23 cellular contexts compared by ENCODE assay signal in genomic region chr5:178141550-178141949, GRCh38. TPM values are rescaled to one million over a fixed set of nuclear protein-coding genes. Genes with fewer than 3 reads are reported as not detected.
DNase-seq lines count a peak whose midpoint lies in the region; ATAC-seq, FAIRE-seq and TF ChIP-seq lines count a peak whose summit lies in the region.
"Had no signal": no experiment of that assay in that cellular context is flagged by ENCODE, and none has a peak within 500 bp of the region (broad histone marks: within the 10 kb centered on the region; RNA-seq: fewer than 3 reads in every experiment).

No MANE protein-coding gene starts in this region.

- H3K9me3 Mint-ChIP-seq in activated naive CD8-positive, alpha-beta T cell (ENCODE audit: low read depth), result no peaks in the 10 kb centered on the region
- H3K9me3 Mint-ChIP-seq in activated naive CD8-positive, alpha-beta T cell treated with anti-CD3 and anti-CD28 coated beads for 36 hours, result no peaks in the 10 kb centered on the region
- H3K9me3 Mint-ChIP-seq: CD4-positive, alpha-beta memory T cell had no signal

- TF ChIP-seq RAD21 in GM12878 (IDR thresholded peaks at IDR 0.05; ENCODE audit: insufficient read depth, low read depth, low read length), result no peak

- H3K9ac ChIP-seq in GM12878 (ENCODE audit: control insufficient read depth, insufficient read depth, low read length), result no peak overlapping the region
- no peak overlapping the region for H3K9ac ChIP-seq in endothelial cell of umbilical vein (replicated peaks; ENCODE audit: extremely low read depth, insufficient read depth, low read length)

- H3K4me1 ChIP-seq in Panc1 (ENCODE audit: control insufficient read depth, insufficient read depth, low read length) (no peaks in the 10 kb centered on the region), GM12878 (ENCODE audit: control insufficient read depth, insufficient read depth, low read length) (peaks cover 10% of the 10 kb centered on the region), endothelial cell of umbilical vein (ENCODE audit: control insufficient read depth, extremely low read depth, insufficient read depth, low read length) (no peaks in the 10 kb centered on the region), osteoblast (ENCODE audit: insufficient read depth, low read length) (no peaks in the 10 kb centered on the region)

- H2AFZ ChIP-seq in GM12878 (ENCODE audit: control insufficient read depth, low read depth, low read length) (no peak overlapping the region), endothelial cell of umbilical vein (ENCODE audit: low read depth, low read length) (no peak overlapping the region), osteoblast (ENCODE audit: low read length) (no peak overlapping the region)

- CTCF ChIA-PET in Panc1 (lab: Charles Lee) (no interaction called here), GM12878 (lab: Yijun Ruan, JAX) (interaction anchor here (1.5 to 13.8 kb wide), 3 partner anchors 12 to 65 kb away, joined by 3 to 183 read pairs (median 6); partner anchors contain the start of gene NHP2), endothelial cell of umbilical vein (lab: Charles Lee) (interaction anchor here (11.5 kb wide), 1 partner anchor 65 kb away, joined by 200 read pairs; no protein-coding TSS in a partner anchor)

- SMC1A ChIA-PET in GM12878 (lab: Charles Lee; ENCODE audit: uncharacterized antibody, unreplicated experiment), result interaction anchor here (0.7 to 1.3 kb wide), 2 partner anchors 64 to 65 kb away, joined by 3 to 5 read pairs; no protein-coding TSS in a partner anchor

- intact Hi-C loops in Panc1 (cut with micrococcal nuclease; ENCODE audit: unreplicated experiment) (no loop called here), GM12878 (cut with micrococcal nuclease; ENCODE audit: unreplicated experiment) (no loop called here), endothelial cell of umbilical vein (cut with micrococcal nuclease) (no loop called here), left cardiac atrium (cut with DNase I) (no loop called here)

- in situ Hi-C loops in Panc1 (cut with HindIII; ENCODE audit: low pct_unique_long_range_greater_than_20kb, low sequenced_read_pairs) (no loop called here), GM12878 (cut with MboI) (no loop called here)

- no peak for DNase-seq in activated naive CD8-positive, alpha-beta T cell treated with anti-CD3 and anti-CD28 coated beads for 36 hours
- DNase-seq in Panc1 (ENCODE audit: low read depth, low spot score), result no peak
- DNase-seq in GM12878 (ENCODE audit: low read depth, low spot score), result no peak
- no peak for DNase-seq in endothelial cell of umbilical vein (ENCODE audit: low read depth, low spot score)
- DNase-seq in osteoblast (ENCODE audit: insufficient read length, low spot score, missing footprints), result no peak
- DNase-seq in left cardiac atrium, result no peak
- DNase-seq: 8988T; C1 segment of cervical spinal cord; Calu3; CD4-positive, alpha-beta memory T cell; COR-L47; DMS53; DMS79 treated with DMSO at 0.1 percent for 48 hours; GF-D8; H7; HCEC 1CT had no signal

- peaks cover 4% of the 10 kb centered on the region for H3K36me3 Mint-ChIP-seq in activated naive CD8-positive, alpha-beta T cell
- H3K36me3 Mint-ChIP-seq in activated naive CD8-positive, alpha-beta T cell treated with anti-CD3 and anti-CD28 coated beads for 36 hours, result peaks cover 9% of the 10 kb centered on the region

- H3K4me2 ChIP-seq in GM12878 (ENCODE audit: control insufficient read depth, insufficient read depth), result no peak overlapping the region
- no peak overlapping the region for H3K4me2 ChIP-seq in endothelial cell of umbilical vein (ENCODE audit: insufficient read depth, low read length)
- H3K4me2 ChIP-seq in osteoblast (ENCODE audit: insufficient read depth, low read length), result no peak overlapping the region

- no peak for TF ChIP-seq EP300 in GM12878 (IDR thresholded peaks at IDR 0.05; ENCODE audit: borderline replicate concordance in 1 of 2, control insufficient read depth in 1 of 2, low read depth in 2 of 2, low read length in 2 of 2)

- no peaks in the 10 kb centered on the region for H3K9me1 ChIP-seq in endothelial cell of umbilical vein (replicated peaks; ENCODE audit: control insufficient read depth, extremely low read depth, insufficient read depth, low read length)

- WGBS in GM12878 (ENCODE audit: insufficient coverage, insufficient replicate concordance, low lambda C conversion rate, missing lambda C conversion rate), result 86% methylated on average over 4 of the region's 4 CpGs

- H3K79me2 ChIP-seq in GM12878 (ENCODE audit: control insufficient read depth, insufficient read depth, low read length) (no peaks in the 10 kb centered on the region), endothelial cell of umbilical vein (ENCODE audit: control insufficient read depth, insufficient read depth, low read length) (no peaks in the 10 kb centered on the region), osteoblast (ENCODE audit: insufficient read depth, low read length) (peaks cover under 1% of the 10 kb centered on the region)

- H3K36me3 ChIP-seq in Panc1 (ENCODE audit: control insufficient read depth, insufficient read depth, low read length) (no peaks in the 10 kb centered on the region), GM12878 (ENCODE audit: control insufficient read depth in 2 of 2, insufficient read depth in 2 of 2, low read length in 1 of 2) (peaks cover 21 to 27% of the 10 kb centered on the region in 2 experiments), endothelial cell of umbilical vein (ENCODE audit: control insufficient read depth in 2 of 2, extremely low read depth in 1 of 2, insufficient read depth in 2 of 2, low read length in 2 of 2) (peaks cover 0 to 25% of the 10 kb centered on the region in 2 experiments), osteoblast (ENCODE audit: insufficient read depth, low read length) (peaks cover 23% of the 10 kb centered on the region)

- H4K20me1 ChIP-seq in GM12878 (ENCODE audit: control insufficient read depth, insufficient read depth) (no peaks in the 10 kb centered on the region), endothelial cell of umbilical vein (replicated peaks; ENCODE audit: control insufficient read depth, extremely low read depth, insufficient read depth, low read length) (no peaks in the 10 kb centered on the region), osteoblast (ENCODE audit: insufficient read depth, low read length) (no peaks in the 10 kb centered on the region)

- FAIRE-seq in GM12878 (lab: Jason Lieb, UNC), result no peak
- FAIRE-seq in endothelial cell of umbilical vein (lab: Jason Lieb, UNC), result peak; percentile 38
- FAIRE-seq: GM12892, H1 had no signal

- peak overlapping the region; percentile 58 for H3K27ac Mint-ChIP-seq in activated naive CD8-positive, alpha-beta T cell
- no peak overlapping the region for H3K27ac Mint-ChIP-seq in activated naive CD8-positive, alpha-beta T cell treated with anti-CD3 and anti-CD28 coated beads for 36 hours

- RAD21 ChIA-PET in GM12878 (lab: Charles Lee; ENCODE audit: unreplicated experiment), result interaction anchor here (0.9 kb wide), 1 partner anchor 67 kb away, joined by 3 read pairs; no protein-coding TSS in a partner anchor

- TF ChIP-seq CTCF in Panc1 (IDR thresholded peaks at IDR 0.05), result no peak
- TF ChIP-seq CTCF in GM12878 (IDR thresholded peaks at IDR 0.05 in 2 of 3, conservative IDR thresholded peaks at IDR 0.05 in 1 of 3; ENCODE audit: control insufficient read depth in 2 of 3, extremely low read depth in 1 of 3, insufficient read depth in 1 of 3, low read depth in 3 of 3, low read length in 3 of 3), result no peak
- TF ChIP-seq CTCF in endothelial cell of umbilical vein (IDR thresholded peaks at IDR 0.05; ENCODE audit: extremely low read depth in 1 of 2, insufficient read depth in 1 of 2, low read depth in 1 of 2, low read length in 2 of 2), result no peak
- TF ChIP-seq CTCF in osteoblast (IDR thresholded peaks at IDR 0.05; ENCODE audit: extremely low read depth, low read depth, low read length), result no peak

- TSS peak; percentile 41 for BruUV-seq in Panc1 (replicated peaks; lab: Mats Ljungman, UMichigan)
- TSS peak; percentile 27 for BruUV-seq in GM12878 (replicated peaks; lab: Mats Ljungman, UMichigan)
- no TSS peak for BruUV-seq in endothelial cell of umbilical vein (replicated peaks; lab: Mats Ljungman, UMichigan)

- no peaks in the 10 kb centered on the region for H3K9me3 ChIP-seq in Panc1 (ENCODE audit: control insufficient read depth, insufficient read depth, low read depth, low read length)
- H3K9me3 ChIP-seq in GM12878 (replicated peaks; ENCODE audit: control insufficient read depth, insufficient read depth, low read length), result no peaks in the 10 kb centered on the region
- H3K9me3 ChIP-seq in endothelial cell of umbilical vein (replicated peaks; ENCODE audit: control insufficient read depth, insufficient read depth, low read length), result no peaks in the 10 kb centered on the region
- H3K9me3 ChIP-seq in osteoblast (ENCODE audit: low read depth, low read length), result no peaks in the 10 kb centered on the region

- no peak overlapping the region for H3K27ac ChIP-seq in Panc1 (ENCODE audit: low read length)
- H3K27ac ChIP-seq in GM12878 (ENCODE audit: control insufficient read depth, insufficient read depth), result no peak overlapping the region
- H3K27ac ChIP-seq in endothelial cell of umbilical vein (ENCODE audit: insufficient read depth, low read depth, low read length), result no peak overlapping the region
- H3K27ac ChIP-seq in osteoblast (ENCODE audit: low read depth, low read length), result no peak overlapping the region

- dilution Hi-C loops in endothelial cell of umbilical vein (cut with MboI; ENCODE audit: extremely low pct_ligation_motif_present, low sequenced_read_pairs), result no loop called here

- peaks cover 9% of the 10 kb centered on the region for H3K4me1 Mint-ChIP-seq in activated naive CD8-positive, alpha-beta T cell (ENCODE audit: low read depth)
- H3K4me1 Mint-ChIP-seq in activated naive CD8-positive, alpha-beta T cell treated with anti-CD3 and anti-CD28 coated beads for 36 hours, result peaks cover 17% of the 10 kb centered on the region

- no peak overlapping the region for H3K4me3 Mint-ChIP-seq in activated naive CD8-positive, alpha-beta T cell
- no peak overlapping the region for H3K4me3 Mint-ChIP-seq in activated naive CD8-positive, alpha-beta T cell treated with anti-CD3 and anti-CD28 coated beads for 36 hours
- H3K4me3 Mint-ChIP-seq: CD4-positive, alpha-beta memory T cell had no signal

- ATAC-seq in Panc1 (no peak), GM12878 (no peak), GM21528 (IDR thresholded peaks at IDR 0.05; ENCODE audit: low FRiP score, unreplicated experiment) (no peak), left cardiac atrium (no peak)

- H3K4me3 ChIP-seq in Panc1 (ENCODE audit: low read depth in 2 of 2, low read length in 2 of 2), result no peak overlapping the region
- H3K4me3 ChIP-seq in GM12878, result no peak overlapping the region
- no peak overlapping the region for H3K4me3 ChIP-seq in endothelial cell of umbilical vein (replicated peaks in 1 of 3; ENCODE audit: insufficient read depth in 1 of 3, low read depth in 1 of 3, low read length in 3 of 3)
- no peak overlapping the region for H3K4me3 ChIP-seq in osteoblast (ENCODE audit: insufficient read depth, low read length)

- H3K27me3 ChIP-seq in Panc1 (ENCODE audit: control insufficient read depth, insufficient read depth, low read length) (no peaks in the 10 kb centered on the region), GM12878 (replicated peaks in 1 of 2; ENCODE audit: control insufficient read depth in 2 of 2, insufficient read depth in 2 of 2, low read length in 1 of 2) (no peaks in the 10 kb centered on the region), endothelial cell of umbilical vein (ENCODE audit: control insufficient read depth in 2 of 2, insufficient read depth in 2 of 2, low read length in 2 of 2) (no peaks in the 10 kb centered on the region), osteoblast (ENCODE audit: insufficient read depth, low read length) (no peaks in the 10 kb centered on the region)

- POLR2A ChIA-PET in Panc1 (lab: Charles Lee), result no interaction called here
- POLR2A ChIA-PET in GM12878 (lab: Charles Lee), result interaction anchor here (0.6 kb wide), 1 partner anchor 15 kb away, joined by 4 read pairs; no protein-coding TSS in a partner anchor
- POLR2A ChIA-PET in endothelial cell of umbilical vein (lab: Charles Lee), result no interaction called here

- no peaks in the 10 kb centered on the region for H3K27me3 Mint-ChIP-seq in activated naive CD8-positive, alpha-beta T cell
- H3K27me3 Mint-ChIP-seq in activated naive CD8-positive, alpha-beta T cell treated with anti-CD3 and anti-CD28 coated beads for 36 hours, result no peaks in the 10 kb centered on the region
- H3K27me3 Mint-ChIP-seq: CD4-positive, alpha-beta memory T cell had no signal

- no peak for TF ChIP-seq POLR2A in GM12878 (IDR thresholded peaks at IDR 0.05; ENCODE audit: low read depth, low read length)
- no peak for TF ChIP-seq POLR2A in endothelial cell of umbilical vein (IDR thresholded peaks at IDR 0.05; ENCODE audit: low read depth, low read length)

RNA-seq across cellular contexts. Expression of gene RMND5B, which starts 10.7 kb away (rescaled TPM):
- 10 to 100 TPM; 26.2 to 26.7 TPM for total RNA-seq in activated naive CD8-positive, alpha-beta T cell treated with anti-CD3 and anti-CD28 coated beads for 36 hours
- total RNA-seq in Panc1 (2021; ENCODE audit: unreplicated experiment) (40.8 TPM), GM12878 (2014; rRNA removed) (25.8 and 27.6 TPM in 2 replicates), GM12878 (2014; rRNA removed; fragmentation: Illumina TruSeq; extraction: Trizol) (16.7 and 16.8 TPM in 2 replicates), GM12878 (2021) (37.5 and 39.6 TPM in 2 replicates), endothelial cell of umbilical vein (34.2 and 38.2 TPM in 2 replicates), osteoblast (20.0 and 20.6 TPM in 2 replicates), left cardiac atrium (10 to 100 TPM; 35.4 TPM)
- polyA plus RNA-seq in Panc1 (2012; ENCODE audit: insufficient read length), result 56.8 TPM
- 42.9 and 49.4 TPM in 2 replicates for total RNA-seq in GM12878 (2013; cell fraction: nucleolus; rRNA removed)
- 11.3 TPM for polyA plus RNA-seq in GM12878 (2011; ENCODE audit: low read depth)
- polyA plus RNA-seq in GM12878 (2011; rRNA removed) (20.0 and 34.3 TPM in 2 replicates), GM12878 (2014; fragmentation: Illumina TruSeq; extraction: Trizol) (11.2 and 19.0 TPM in 2 replicates), GM12878 (2014; fragmentation: Nextera tagmentation; extraction: Ambion mirVana) (1 to 10 TPM; 1.6 to 4.0 TPM), GM12878 (2014; rRNA removed) (36.2 and 39.5 TPM in 2 replicates), GM12878 (2016; fragmentation: Nextera tagmentation; extraction: Ambion mirVana) (10 to 100 TPM; 50.4 to 50.7 TPM), endothelial cell of umbilical vein (37.2 and 40.2 TPM in 2 replicates)
- 43.0 and 46.1 TPM in 2 replicates for polyA plus RNA-seq in GM12878 (2011; cell fraction: cytosol; rRNA removed)
- polyA plus RNA-seq in GM12878 (2011; cell fraction: nucleus; rRNA removed), result 62.1 and 65.1 TPM in 2 replicates
- 23.8 and 24.3 TPM in 2 replicates for polyA plus RNA-seq in GM12878 (2012)
- 38.7 and 46.0 TPM in 2 replicates for polyA minus RNA-seq in GM12878 (2011; rRNA and poly(A)+ RNA removed)
- 12.4 and 14.0 TPM in 2 replicates for polyA minus RNA-seq in GM12878 (2011; cell fraction: cytosol; rRNA and poly(A)+ RNA removed)
- polyA minus RNA-seq in GM12878 (2011; cell fraction: nucleus; rRNA and poly(A)+ RNA removed), result 20.8 and 39.0 TPM in 2 replicates
- 37.4 and 40.0 TPM in 2 replicates for polyA plus RNA-seq in endothelial cell of umbilical vein (2011; cell fraction: cytosol; rRNA removed)
- 56.5 and 63.0 TPM in 2 replicates for polyA plus RNA-seq in endothelial cell of umbilical vein (2011; cell fraction: nucleus; rRNA removed)
- polyA plus RNA-seq in endothelial cell of umbilical vein (2012), result 11.9 and 17.7 TPM in 2 replicates
- polyA minus RNA-seq in endothelial cell of umbilical vein, result 37.4 and 48.4 TPM in 2 replicates
- polyA minus RNA-seq in endothelial cell of umbilical vein (2011; cell fraction: cytosol; rRNA and poly(A)+ RNA removed), result 29.2 TPM
- 23.2 and 24.3 TPM in 2 replicates for polyA minus RNA-seq in endothelial cell of umbilical vein (2011; cell fraction: nucleus; rRNA and poly(A)+ RNA removed)

RNA-seq across cellular contexts. Expression of gene NHP2, which starts 12.1 kb away (rescaled TPM):
- 100 to 1,000 TPM; 349 to 354 TPM for total RNA-seq in activated naive CD8-positive, alpha-beta T cell treated with anti-CD3 and anti-CD28 coated beads for 36 hours
- 239 TPM for total RNA-seq in Panc1 (2021; ENCODE audit: unreplicated experiment)
- polyA plus RNA-seq in Panc1 (2012; ENCODE audit: insufficient read length), result 318 TPM
- total RNA-seq in GM12878 (2013; cell fraction: nucleolus; rRNA removed), result 53.0 and 54.1 TPM in 2 replicates
- total RNA-seq in GM12878 (2014; rRNA removed), result 284 and 305 TPM in 2 replicates
- 132 and 163 TPM in 2 replicates for total RNA-seq in GM12878 (2014; rRNA removed; fragmentation: Illumina TruSeq; extraction: Trizol)
- 233 TPM in 2 replicates for total RNA-seq in GM12878 (2021)
- polyA plus RNA-seq in GM12878 (2011; ENCODE audit: low read depth), result 141 TPM
- polyA plus RNA-seq in GM12878 (2011; rRNA removed), result 112 and 130 TPM in 2 replicates
- 200 and 227 TPM in 2 replicates for polyA plus RNA-seq in GM12878 (2011; cell fraction: cytosol; rRNA removed)
- 129 and 130 TPM in 2 replicates for polyA plus RNA-seq in GM12878 (2011; cell fraction: nucleus; rRNA removed)
- polyA plus RNA-seq in GM12878 (2012), result 153 and 166 TPM in 2 replicates
- 46.4 and 97.3 TPM in 2 replicates for polyA plus RNA-seq in GM12878 (2014; fragmentation: Illumina TruSeq; extraction: Trizol)
- polyA plus RNA-seq in GM12878 (2014; fragmentation: Nextera tagmentation; extraction: Ambion mirVana), result 100 to 1,000 TPM in 1 of 2 experiments, 10 to 100 TPM in 1; 39.2 to 127 TPM
- 277 and 301 TPM in 2 replicates for polyA plus RNA-seq in GM12878 (2014; rRNA removed)
- 100 to 1,000 TPM; 485 to 513 TPM for polyA plus RNA-seq in GM12878 (2016; fragmentation: Nextera tagmentation; extraction: Ambion mirVana)
- 50.3 and 72.8 TPM in 2 replicates for polyA minus RNA-seq in GM12878 (2011; rRNA and poly(A)+ RNA removed)
- 57.3 and 62.9 TPM in 2 replicates for polyA minus RNA-seq in GM12878 (2011; cell fraction: cytosol; rRNA and poly(A)+ RNA removed)
- 35.5 and 50.4 TPM in 2 replicates for polyA minus RNA-seq in GM12878 (2011; cell fraction: nucleus; rRNA and poly(A)+ RNA removed)
- 205 and 210 TPM in 2 replicates for total RNA-seq in endothelial cell of umbilical vein
- 202 and 220 TPM in 2 replicates for polyA plus RNA-seq in endothelial cell of umbilical vein
- 245 and 324 TPM in 2 replicates for polyA plus RNA-seq in endothelial cell of umbilical vein (2011; cell fraction: cytosol; rRNA removed)
- polyA plus RNA-seq in endothelial cell of umbilical vein (2011; cell fraction: nucleus; rRNA removed), result 87.5 and 117 TPM in 2 replicates
- 197 and 224 TPM in 2 replicates for polyA plus RNA-seq in endothelial cell of umbilical vein (2012)
- polyA minus RNA-seq in endothelial cell of umbilical vein, result 50.8 and 57.1 TPM in 2 replicates
- polyA minus RNA-seq in endothelial cell of umbilical vein (2011; cell fraction: cytosol; rRNA and poly(A)+ RNA removed), result 130 TPM
- polyA minus RNA-seq in endothelial cell of umbilical vein (2011; cell fraction: nucleus; rRNA and poly(A)+ RNA removed), result 25.5 and 36.5 TPM in 2 replicates
- 66.2 and 71.3 TPM in 2 replicates for total RNA-seq in osteoblast
- 10 to 100 TPM; 78.3 to 89.5 TPM for total RNA-seq in left cardiac atrium

RNA-seq across cellular contexts. Expression of gene N4BP3, which starts 28.2 kb away (rescaled TPM):
- 10 to 100 TPM; 12.3 to 12.9 TPM for total RNA-seq in activated naive CD8-positive, alpha-beta T cell treated with anti-CD3 and anti-CD28 coated beads for 36 hours
- total RNA-seq in Panc1 (2021; ENCODE audit: unreplicated experiment) (2.3 TPM), GM12878 (2014; rRNA removed) (10.0 and 10.2 TPM in 2 replicates), GM12878 (2014; rRNA removed; fragmentation: Illumina TruSeq; extraction: Trizol) (3.9 and 4.0 TPM in 2 replicates), GM12878 (2021) (11.4 and 13.0 TPM in 2 replicates), endothelial cell of umbilical vein (38.2 and 40.3 TPM in 2 replicates), osteoblast (under 0.01 TPM in 2 replicates), left cardiac atrium (1 to 10 TPM; 1.5 TPM)
- 1.7 TPM for polyA plus RNA-seq in Panc1 (2012; ENCODE audit: insufficient read length)
- total RNA-seq in GM12878 (2013; cell fraction: nucleolus; rRNA removed), result 49.3 and 55.0 TPM in 2 replicates
- polyA plus RNA-seq in GM12878 (2011; ENCODE audit: low read depth), result 1.4 TPM
- polyA plus RNA-seq in GM12878 (2011; rRNA removed) (4.6 and 8.3 TPM in 2 replicates), GM12878 (2014; fragmentation: Illumina TruSeq; extraction: Trizol) (1.3 and 2.5 TPM in 2 replicates), GM12878 (2014; fragmentation: Nextera tagmentation; extraction: Ambion mirVana) (under 1 TPM; 0.06 to 0.27 TPM), GM12878 (2014; rRNA removed) (9.3 and 10.3 TPM in 2 replicates), GM12878 (2016; fragmentation: Nextera tagmentation; extraction: Ambion mirVana) (1 to 10 TPM; 3.7 to 4.6 TPM), endothelial cell of umbilical vein (11.8 and 12.5 TPM in 2 replicates)
- 10.4 and 11.5 TPM in 2 replicates for polyA plus RNA-seq in GM12878 (2011; cell fraction: cytosol; rRNA removed)
- 29.0 and 31.8 TPM in 2 replicates for polyA plus RNA-seq in GM12878 (2011; cell fraction: nucleus; rRNA removed)
- 3.5 and 6.0 TPM in 2 replicates for polyA plus RNA-seq in GM12878 (2012)
- polyA minus RNA-seq in GM12878 (2011; rRNA and poly(A)+ RNA removed), result 5.0 and 14.3 TPM in 2 replicates
- 5.1 and 6.3 TPM in 2 replicates for polyA minus RNA-seq in GM12878 (2011; cell fraction: cytosol; rRNA and poly(A)+ RNA removed)
- polyA minus RNA-seq in GM12878 (2011; cell fraction: nucleus; rRNA and poly(A)+ RNA removed), result 12.8 and 16.0 TPM in 2 replicates
- polyA plus RNA-seq in endothelial cell of umbilical vein (2011; cell fraction: cytosol; rRNA removed), result 8.3 and 10.6 TPM in 2 replicates
- polyA plus RNA-seq in endothelial cell of umbilical vein (2011; cell fraction: nucleus; rRNA removed), result 22.0 TPM in 2 replicates
- 2.4 and 3.4 TPM in 2 replicates for polyA plus RNA-seq in endothelial cell of umbilical vein (2012)
- 13.2 and 16.2 TPM in 2 replicates for polyA minus RNA-seq in endothelial cell of umbilical vein
- polyA minus RNA-seq in endothelial cell of umbilical vein (2011; cell fraction: cytosol; rRNA and poly(A)+ RNA removed), result 0.82 TPM
- polyA minus RNA-seq in endothelial cell of umbilical vein (2011; cell fraction: nucleus; rRNA and poly(A)+ RNA removed), result 13.2 and 19.0 TPM in 2 replicates

RNA-seq across cellular contexts. Expression of gene GMCL2, which starts 45.6 kb away (rescaled TPM):
- not detected for total RNA-seq in activated naive CD8-positive, alpha-beta T cell treated with anti-CD3 and anti-CD28 coated beads for 36 hours
- total RNA-seq in Panc1 (2021; ENCODE audit: unreplicated experiment) (not detected), GM12878 (2014; rRNA removed) (not detected in 2 replicates), GM12878 (2014; rRNA removed; fragmentation: Illumina TruSeq; extraction: Trizol) (not detected in 2 replicates), GM12878 (2021) (not detected in 2 replicates), endothelial cell of umbilical vein (not detected in 2 replicates), osteoblast (not detected in 2 replicates), left cardiac atrium (not detected)
- polyA plus RNA-seq in Panc1 (2012; ENCODE audit: insufficient read length), result not detected
- total RNA-seq in GM12878 (2013; cell fraction: nucleolus; rRNA removed), result not detected in 2 replicates
- not detected for polyA plus RNA-seq in GM12878 (2011; ENCODE audit: low read depth)
- polyA plus RNA-seq in GM12878 (2011; rRNA removed) (0.04 TPM in 1 of 2 replicates, not detected in the other), GM12878 (2014; fragmentation: Illumina TruSeq; extraction: Trizol) (not detected in 2 replicates), GM12878 (2014; fragmentation: Nextera tagmentation; extraction: Ambion mirVana) (not detected), GM12878 (2014; rRNA removed) (not detected in 2 replicates), GM12878 (2016; fragmentation: Nextera tagmentation; extraction: Ambion mirVana) (under 1 TPM in 1 of 2 experiments, not detected in 1; 0.07 TPM), endothelial cell of umbilical vein (not detected in 2 replicates)
- not detected in 2 replicates for polyA plus RNA-seq in GM12878 (2011; cell fraction: cytosol; rRNA removed)
- polyA plus RNA-seq in GM12878 (2011; cell fraction: nucleus; rRNA removed), result not detected in 2 replicates
- not detected in 2 replicates for polyA plus RNA-seq in GM12878 (2012)
- not detected in 2 replicates for polyA minus RNA-seq in GM12878 (2011; rRNA and poly(A)+ RNA removed)
- not detected in 2 replicates for polyA minus RNA-seq in GM12878 (2011; cell fraction: cytosol; rRNA and poly(A)+ RNA removed)
- not detected in 2 replicates for polyA minus RNA-seq in GM12878 (2011; cell fraction: nucleus; rRNA and poly(A)+ RNA removed)
- polyA plus RNA-seq in endothelial cell of umbilical vein (2011; cell fraction: cytosol; rRNA removed), result not detected in 2 replicates
- polyA plus RNA-seq in endothelial cell of umbilical vein (2011; cell fraction: nucleus; rRNA removed), result not detected in 2 replicates
- polyA plus RNA-seq in endothelial cell of umbilical vein (2012), result not detected in 2 replicates
- not detected in 2 replicates for polyA minus RNA-seq in endothelial cell of umbilical vein
- not detected for polyA minus RNA-seq in endothelial cell of umbilical vein (2011; cell fraction: cytosol; rRNA and poly(A)+ RNA removed)
- not detected in 2 replicates for polyA minus RNA-seq in endothelial cell of umbilical vein (2011; cell fraction: nucleus; rRNA and poly(A)+ RNA removed)
- total RNA-seq: A673; Calu3; CD4-positive, alpha-beta memory T cell; Daoy; H7 had no signal
- polyA plus RNA-seq: BJ; CD4-positive, alpha-beta memory T cell; H1 had no signal
